Comparison of ENCODE assay signal across 26 cellular contexts in the genomic region with DNA sequence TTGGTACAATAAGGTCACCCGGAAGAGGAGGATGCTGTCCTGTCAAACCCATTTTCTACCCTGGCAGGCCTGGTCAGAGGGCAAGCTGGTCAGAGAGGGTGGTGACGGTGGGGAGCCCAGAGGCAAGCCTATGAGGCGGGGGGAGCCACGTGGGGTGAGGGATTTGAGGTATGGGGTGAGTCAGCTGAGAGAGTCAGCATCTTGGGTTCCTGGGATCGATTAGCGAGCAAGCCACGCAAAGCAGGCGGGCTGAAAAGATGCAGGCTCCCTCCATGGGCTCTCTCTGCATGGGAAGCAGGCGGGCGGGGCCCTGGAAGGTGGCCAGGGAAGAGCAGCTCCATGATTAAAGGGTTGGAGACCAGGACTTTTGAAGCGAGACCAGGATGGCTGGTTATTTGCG. TPM values are rescaled to one million over a fixed set of nuclear protein-coding genes. Genes with fewer than 3 reads are reported as not detected.
DNase-seq lines count a peak whose midpoint lies in the region; ATAC-seq, FAIRE-seq and TF ChIP-seq lines count a peak whose summit lies in the region.
"Had no signal": no experiment of that assay in that cellular context is flagged by ENCODE, and none has a peak within 500 bp of the region (broad histone marks: within the 10 kb centered on the region; RNA-seq: fewer than 3 reads in every experiment).

No MANE protein-coding gene starts in this region.

- no peak overlapping the region for H3K4me3 ChIP-seq in foreskin fibroblast (ENCODE audit: low read depth in 1 of 2, low read length in 2 of 2)
- H3K4me3 ChIP-seq: dorsolateral prefrontal cortex, K562, PC-9, sigmoid colon had no signal

- TF ChIP-seq CTCF in AG09319 (IDR thresholded peaks at IDR 0.05; ENCODE audit: low read depth, low read length) (no peak), foreskin fibroblast (IDR thresholded peaks at IDR 0.05; ENCODE audit: low read depth, low read length) (no peak)

- peak; percentile 54 for DNase-seq in AG09319 (ENCODE audit: extremely low read depth, low read depth)
- DNase-seq in COR-L47 (lab: John Stamatoyannopoulos, UW): peak; percentile 72
- peak; percentile 43 for DNase-seq in LHCN-M2 (ENCODE audit: low read depth)
- peak; percentile 50 to 83 for DNase-seq in foreskin fibroblast
- DNase-seq in RCC 7860 (ENCODE audit: low spot score): no peak
- DNase-seq in midbrain (lab: John Stamatoyannopoulos, UW): no peak
- DNase-seq: activated CD4-positive, alpha-beta T cell treated with anti-CD3 and anti-CD28 coated beads, Interleukin-2, amount 10 ng/mL, durations not matched to agents 7 days and 5 days; AML-193; aorta; Caco-2; DND-41; dorsolateral prefrontal cortex; foreskin keratinocyte; H9; immature natural killer cell; NCI-H146; NCI-H2171 treated with DMSO at 0.1 percent for 48 hours; PC-9; sigmoid colon; substantia nigra; T-helper 17 cell had no signal

- ATAC-seq in HG03108 (IDR thresholded peaks at IDR 0.05; ENCODE audit: unreplicated experiment): no peak
- ATAC-seq: activated naive CD4-positive, alpha-beta T cell treated with anti-CD3 and anti-CD28 coated beads, Interleukin-2, amount 50 U/mL, for 72 hours; activated T-helper 17 cell treated with anti-CD3 and anti-CD28 coated beads, Interleukin-2, amount 50 U/mL, for 72 hours; foreskin keratinocyte; K562; left lobe of liver had no signal

- FAIRE-seq in RCC 7860 (lab: Jason Lieb, UNC): no peak
- FAIRE-seq: K562 had no signal

RNA-seq across cellular contexts. Expression of a gene that starts 48.1 kb away (rescaled TPM):
- total RNA-seq in LHCN-M2 (2014; rRNA removed): 49.2 and 53.7 TPM in 2 replicates
- polyA plus RNA-seq in LHCN-M2 (2012): 27.2 TPM

Comparison
In these comparisons a context has a peak if more than half of its experiments do, and no peak if none do; other contexts are left out.
1. DNase-seq: peak in AG09319 (single experiment), COR-L47 (single experiment), LHCN-M2 (single experiment) and foreskin fibroblast (2 of 2); none in RCC 7860 (single experiment) and midbrain (single experiment).